Comparison of ENCODE assay signal across 17 cellular contexts in genomic region chr11:131877246-131877645, GRCh38.
DNase-seq lines count a peak whose midpoint lies in the region; ATAC-seq and TF ChIP-seq lines count a peak whose summit lies in the region.
"Had no signal": no experiment of that assay in that cellular context is flagged by ENCODE, and none has a peak within 500 bp of the region (broad histone marks: within the 10 kb centered on the region; RNA-seq: fewer than 3 reads in every experiment).

No MANE protein-coding gene starts in this region.

- H3K9me2 ChIP-seq in GM23338 (ENCODE audit: insufficient read depth) (no peaks in the 10 kb centered on the region), PC-3 (replicated peaks; ENCODE audit: low read length) (no peaks in the 10 kb centered on the region)

- no peaks in the 10 kb centered on the region for H3K79me2 ChIP-seq in GM23338 (replicated peaks; ENCODE audit: insufficient read depth)
- H3K79me2 ChIP-seq in PC-3 (ENCODE audit: low read length): no peaks in the 10 kb centered on the region
- no peaks in the 10 kb centered on the region for H3K79me2 ChIP-seq in osteoblast (ENCODE audit: insufficient read depth, low read length)

- H2AFZ ChIP-seq in GM23338 (no peak overlapping the region), PC-3 (ENCODE audit: low read length) (no peak overlapping the region), osteoblast (ENCODE audit: low read length) (peak overlapping the region; percentile 40)

- H3K27ac Mint-ChIP-seq in GM23338: no peak overlapping the region
- H3K27ac Mint-ChIP-seq in endodermal cell: no peak overlapping the region
- H3K27ac Mint-ChIP-seq: CD4-positive, alpha-beta memory T cell; H9; IgD-negative memory B cell had no signal

- 76 to 80% methylated on average over 1 to 4 of the region's 4 CpGs for WGBS in endodermal cell (ENCODE audit: insufficient coverage in 1 of 2, insufficient read length in 1 of 2), 2 experiments

- H3K9me3 Mint-ChIP-seq in GM23338 (no peaks in the 10 kb centered on the region), endodermal cell (no peaks in the 10 kb centered on the region)
- H3K9me3 Mint-ChIP-seq: H9 had no signal

- H3F3A ChIP-seq in GM23338 (replicated peaks; ENCODE audit: low read depth) (no peaks in the 10 kb centered on the region), PC-3 (ENCODE audit: low read length, unreplicated experiment) (no peaks in the 10 kb centered on the region)

- H3K4me1 ChIP-seq in GM23338 (ENCODE audit: insufficient read depth) (peaks cover 17% of the 10 kb centered on the region), PC-3 (ENCODE audit: insufficient read depth, low read length) (0 out of 2 replicates have a peak, but pooled peaks cover 4% of the 10 kb centered on the region), osteoblast (ENCODE audit: insufficient read depth, low read length) (peaks cover 14% of the 10 kb centered on the region), endodermal cell (ENCODE audit: control insufficient read depth, insufficient read depth, low read length) (peaks cover 4% of the 10 kb centered on the region)
- H3K4me1 ChIP-seq: A549, BE2C had no signal

- in situ Hi-C loops in astrocyte of the cerebellum (cut with HindIII; ENCODE audit: low sequenced_read_pairs): no loop called here

- H3K4me1 Mint-ChIP-seq in GM23338 (peaks cover 20% of the 10 kb centered on the region), endodermal cell (peaks cover 11% of the 10 kb centered on the region)
- H3K4me1 Mint-ChIP-seq: CD4-positive, alpha-beta memory T cell; IgD-negative memory B cell had no signal

- H3K36me3 ChIP-seq in GM23338 (ENCODE audit: insufficient read depth) (no peaks in the 10 kb centered on the region), PC-3 (ENCODE audit: low read depth, low read length) (no peaks in the 10 kb centered on the region), osteoblast (ENCODE audit: insufficient read depth, low read length) (no peaks in the 10 kb centered on the region), endodermal cell (ENCODE audit: control insufficient read depth, insufficient read depth, low read length) (no peaks in the 10 kb centered on the region)
- H3K36me3 ChIP-seq: BE2C had no signal

- CTCF ChIA-PET in PC-3 (lab: Charles Lee): no interaction called here

- POLR2A ChIA-PET in PC-3 (lab: Charles Lee; ENCODE audit: unreplicated experiment): no interaction called here

- H3K4me3 ChIP-seq in GM23338 (no peak overlapping the region), PC-3 (ENCODE audit: low read length) (no peak overlapping the region), astrocyte of the cerebellum (ENCODE audit: low read depth, low read length) (no peak overlapping the region), osteoblast (ENCODE audit: insufficient read depth, low read length) (no peak overlapping the region), endodermal cell (ENCODE audit: low read length) (no peak overlapping the region)
- H3K4me3 ChIP-seq: A549 had no signal

- H3K4me3 Mint-ChIP-seq in GM23338 (no peak overlapping the region), endodermal cell (no peak overlapping the region)
- H3K4me3 Mint-ChIP-seq: H9, IgD-negative memory B cell had no signal

- H3K27me3 ChIP-seq in GM23338 (ENCODE audit: insufficient read depth) (no peaks in the 10 kb centered on the region), PC-3 (ENCODE audit: low read length) (no peaks in the 10 kb centered on the region), osteoblast (ENCODE audit: insufficient read depth, low read length) (no peaks in the 10 kb centered on the region), endodermal cell (ENCODE audit: control insufficient read depth, insufficient read depth, low read length, poor library complexity, severe bottlenecking) (peaks cover 35% of the 10 kb centered on the region)
- H3K27me3 ChIP-seq: BE2C had no signal

- H3K4me2 ChIP-seq in GM23338 (no peak overlapping the region), PC-3 (ENCODE audit: low read length) (no peak overlapping the region), osteoblast (ENCODE audit: insufficient read depth, low read length) (no peak overlapping the region)
- H3K4me2 ChIP-seq: A549 had no signal

- H3K27me3 Mint-ChIP-seq in GM23338 (ENCODE audit: insufficient read depth, low read depth, poor library complexity) (peaks cover 4% of the 10 kb centered on the region), endodermal cell (ENCODE audit: insufficient read depth) (peaks cover 43% of the 10 kb centered on the region)
- H3K27me3 Mint-ChIP-seq: IgD-negative memory B cell had no signal

- intact Hi-C loops in PC-3 (cut with micrococcal nuclease): no loop called here

- DNase-seq in GM23338 (ENCODE audit: low spot score): no peak
- peak; percentile 39 for DNase-seq in PC-3
- DNase-seq in astrocyte of the cerebellum (ENCODE audit: low read depth): peak; percentile 55
- peak; percentile 71 for DNase-seq in osteoblast (ENCODE audit: insufficient read length, low spot score, missing footprints)
- DNase-seq in stimulated activated CD4-positive, alpha-beta T cell treated with anti-CD3 and anti-CD28 coated beads, Interleukin-12 subunit alpha, Interleukin-12 subunit beta, amount 100 ng/mL, for 4 hours: no peak
- no peak for DNase-seq in ecto neural progenitor cell (ENCODE audit: low spot score)
- DNase-seq in endodermal cell: no peak
- DNase-seq: BE2C; CD4-positive, alpha-beta memory T cell; COR-L47; DND-41; GF-D8; GOT3; H9 had no signal

- TF ChIP-seq CTCF in GM23338 (conservative IDR thresholded peaks at IDR 0.05; ENCODE audit: low read depth in 2 of 2) (no peak), PC-3 (conservative IDR thresholded peaks at IDR 0.05; ENCODE audit: low read depth, low read length) (no peak), astrocyte of the cerebellum (IDR thresholded peaks at IDR 0.05; ENCODE audit: low read depth, low read length, missing control alignments) (no peak), osteoblast (IDR thresholded peaks at IDR 0.05; ENCODE audit: extremely low read depth, low read depth, low read length) (no peak), endodermal cell (conservative IDR thresholded peaks at IDR 0.05) (no peak)

- H4K20me1 ChIP-seq in GM23338 (replicated peaks; ENCODE audit: insufficient read depth) (no peaks in the 10 kb centered on the region), PC-3 (ENCODE audit: low read length) (no peaks in the 10 kb centered on the region), osteoblast (ENCODE audit: insufficient read depth, low read length) (no peaks in the 10 kb centered on the region)

- H3K36me3 Mint-ChIP-seq in GM23338 (ENCODE audit: low read depth): no peaks in the 10 kb centered on the region
- H3K36me3 Mint-ChIP-seq in endodermal cell (ENCODE audit: low read depth): no peaks in the 10 kb centered on the region
- H3K36me3 Mint-ChIP-seq: CD4-positive, alpha-beta memory T cell had no signal

- H3K27ac ChIP-seq in GM23338 (ENCODE audit: low read depth) (no peak overlapping the region), PC-3 (ENCODE audit: low read length) (peak overlapping the region; percentile 57), osteoblast (ENCODE audit: low read depth, low read length) (peak overlapping the region; percentile 17), endodermal cell (ENCODE audit: low read depth, low read length) (no peak overlapping the region)
- H3K27ac ChIP-seq: A549, C4-2B had no signal

- no TSS peak for BruUV-seq in PC-3 (replicated peaks; lab: Mats Ljungman, UMichigan)

- H3K9me3 ChIP-seq in PC-3 (ENCODE audit: low read length) (no peaks in the 10 kb centered on the region), osteoblast (ENCODE audit: low read depth, low read length) (no peaks in the 10 kb centered on the region), endodermal cell (ENCODE audit: control insufficient read depth, low read length) (no peaks in the 10 kb centered on the region)
- H3K9me3 ChIP-seq: A549 had no signal

- no peak overlapping the region for H3K9ac ChIP-seq in PC-3 (ENCODE audit: low read length)
- H3K9ac ChIP-seq in endodermal cell (ENCODE audit: extremely low read depth, low read length, poor library complexity, severe bottlenecking): no peak overlapping the region

- ATAC-seq in GM23338 (no peak), PC-3 (peak; percentile 41)
- ATAC-seq: A549 had no signal

Comparison
In these comparisons a context has a peak if more than half of its experiments do, and no peak if none do; other contexts are left out.
1. DNase-seq: peak in PC-3 (single experiment), astrocyte of the cerebellum (single experiment) and osteoblast (single experiment); none in GM23338 (single experiment), stimulated activated CD4-positive, alpha-beta T cell treated with anti-CD3 and anti-CD28 coated beads, Interleukin-12 subunit alpha, Interleukin-12 subunit beta, amount 100 ng/mL, for 4 hours (single experiment), ecto neural progenitor cell (single experiment) and endodermal cell (single experiment).
2. H3K27ac ChIP-seq: peak in PC-3 (single experiment) and osteoblast (single experiment); none in GM23338 (single experiment) and endodermal cell (single experiment).